10 cellular contexts compared by ENCODE assay signal in the genomic region with DNA sequence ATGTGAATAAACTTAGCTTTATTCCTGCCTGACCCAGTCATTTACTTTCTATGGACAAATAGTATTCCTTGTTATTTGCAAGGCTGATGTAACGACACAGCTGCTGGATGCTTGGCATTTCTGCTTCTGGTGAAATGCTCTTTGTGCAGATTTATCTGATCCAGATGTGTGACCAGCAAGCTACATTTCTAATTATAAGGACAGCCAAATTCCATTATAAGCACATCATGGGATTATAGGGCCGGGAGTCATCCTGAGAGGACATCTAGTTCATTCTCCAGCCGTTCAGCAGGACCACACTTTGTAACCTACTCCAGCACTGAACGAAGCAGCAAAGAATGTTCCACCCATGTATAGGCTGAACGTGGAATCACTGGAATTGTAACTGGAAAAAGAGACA. TPM values are rescaled to one million over a fixed set of nuclear protein-coding genes. Genes with fewer than 3 reads are reported as not detected.
DNase-seq lines count a peak whose midpoint lies in the region; ATAC-seq and TF ChIP-seq lines count a peak whose summit lies in the region.
"Had no signal": no experiment of that assay in that cellular context is flagged by ENCODE, and none has a peak within 500 bp of the region (broad histone marks: within the 10 kb centered on the region; RNA-seq: fewer than 3 reads in every experiment).

No MANE protein-coding gene starts in this region.

- intact Hi-C loops in esophagus muscularis mucosa (cut with DNase I): no loop called here

- DNase-seq in esophagus muscularis mucosa (ENCODE audit: extremely low spot score): no peak
- DNase-seq in mesenchymal stem cell: peak; percentile 92
- peak; percentile 21 to 59 for DNase-seq in tibial nerve (ENCODE audit: low spot score in 2 of 2)
- no peak for DNase-seq in omental fat pad (ENCODE audit: low spot score)
- DNase-seq in stimulated activated naive CD8-positive, alpha-beta T cell treated with anti-CD3 and anti-CD28 coated beads, Interleukin-15, Interleukin-2, amounts not matched to agents 100 U/mL and 50 U/mL, for 24 hours: no peak
- no peak for DNase-seq in effector CD8-positive, alpha-beta T cell (lab: John Stamatoyannopoulos, UW)
- DNase-seq: activated CD4-positive, alpha-beta T cell treated with anti-CD3 and anti-CD28 coated beads, Interleukin-2, amount 10 ng/mL, durations not matched to agents 24 days and 14 days; stimulated activated naive CD4-positive, alpha-beta T cell had no signal

- WGBS in esophagus muscularis mucosa: 66% methylated on average over 5 of the region's 5 CpGs
- 25% methylated on average over 4 of the region's 5 CpGs for WGBS in mesenchymal stem cell
- WGBS in tibial nerve, 2 donors: 15 to 20% methylated on average over 5 of the region's 5 CpGs

- ATAC-seq in HG02763 (IDR thresholded peaks at IDR 0.05; ENCODE audit: unreplicated experiment) (no peak), omental fat pad (ENCODE audit: low FRiP score) (no peak)
- ATAC-seq in stimulated activated naive CD8-positive, alpha-beta T cell treated with anti-CD3 and anti-CD28 coated beads, Interleukin-15, Interleukin-2, amounts not matched to agents 100 U/mL and 50 U/mL, for 24 hours: no peak

- H3K4ac ChIP-seq in mesenchymal stem cell (ENCODE audit: low read depth in 1 of 2, low read length in 2 of 2): no peak overlapping the region

- peak overlapping the region in 1 of 2 experiments; percentile 34 for H3K18ac ChIP-seq in mesenchymal stem cell (ENCODE audit: low read depth in 1 of 2, low read length in 2 of 2)

- H3K36me3 ChIP-seq in KMS-11 (ENCODE audit: insufficient read depth): no peaks in the 10 kb centered on the region; the same call in 1 of the 2 replicates
- H3K36me3 ChIP-seq in esophagus muscularis mucosa: no peaks in the 10 kb centered on the region
- H3K36me3 ChIP-seq in mesenchymal stem cell (ENCODE audit: control insufficient read depth in 1 of 2, insufficient read depth in 2 of 2, low read depth in 1 of 2, low read length in 2 of 2): peaks cover 7 to 34% of the 10 kb centered on the region in 2 experiments
- H3K36me3 ChIP-seq in tibial nerve: no peaks in the 10 kb centered on the region

- H3K4me2 ChIP-seq in KMS-11: peak overlapping the region; percentile 0; the same call in 1 of the 2 replicates
- no peak overlapping the region for H3K4me2 ChIP-seq in mesenchymal stem cell (ENCODE audit: low read length, poor library complexity, severe bottlenecking)

- H2AK5ac ChIP-seq in mesenchymal stem cell (ENCODE audit: low read length, severe bottlenecking): no peak overlapping the region

- H3K27ac ChIP-seq in KMS-11 (peak overlapping the region; percentile 11; the same call in 1 of the 2 replicates), esophagus muscularis mucosa (replicated peaks in 1 of 4) (peak overlapping the region; percentile 44 to 76 (median 58)), mesenchymal stem cell (ENCODE audit: low read length, poor library complexity, severe bottlenecking) (peak overlapping the region; percentile 73), tibial nerve (peak overlapping the region in 3 of 4 donors; percentile 32 to 86 (median 81))

- H4K8ac ChIP-seq in mesenchymal stem cell (ENCODE audit: low read length): no peak overlapping the region

- H3K14ac ChIP-seq in mesenchymal stem cell (ENCODE audit: low read length in 2 of 2): no peak overlapping the region

- H4K91ac ChIP-seq in mesenchymal stem cell (ENCODE audit: low read length): no peak overlapping the region

- H3K27me3 ChIP-seq in KMS-11 (ENCODE audit: insufficient read depth, low read depth): no peaks in the 10 kb centered on the region
- H3K27me3 ChIP-seq in esophagus muscularis mucosa: no peaks in the 10 kb centered on the region
- no peaks in the 10 kb centered on the region for H3K27me3 ChIP-seq in mesenchymal stem cell (ENCODE audit: control insufficient read depth in 1 of 2, insufficient read depth in 1 of 2, low read length in 2 of 2)
- H3K27me3 ChIP-seq in tibial nerve: no peaks in the 10 kb centered on the region

- no peak overlapping the region for H2BK5ac ChIP-seq in mesenchymal stem cell (ENCODE audit: low read depth, low read length, poor library complexity, severe bottlenecking)

- no peaks in the 10 kb centered on the region for H3K79me1 ChIP-seq in mesenchymal stem cell (replicated peaks; ENCODE audit: low read length, poor library complexity, severe bottlenecking)

- H2BK15ac ChIP-seq in mesenchymal stem cell (ENCODE audit: low read depth, poor library complexity, severe bottlenecking): no peak overlapping the region

- H2AFZ ChIP-seq in KMS-11 (ENCODE audit: low read depth) (no peak overlapping the region), mesenchymal stem cell (ENCODE audit: low read depth, low read length) (no peak overlapping the region)

- no peak overlapping the region for H2BK12ac ChIP-seq in mesenchymal stem cell (ENCODE audit: low read length in 2 of 2)

- TF ChIP-seq CTCF in KMS-11 (conservative IDR thresholded peaks at IDR 0.05; ENCODE audit: low read depth, low read length): no peak
- TF ChIP-seq CTCF in esophagus muscularis mucosa (IDR thresholded peaks at IDR 0.05): no peak
- no peak for TF ChIP-seq CTCF in tibial nerve (IDR thresholded peaks at IDR 0.05)
- TF ChIP-seq CTCF in omental fat pad (IDR thresholded peaks at IDR 0.05): no peak

- peaks cover 97% of the 10 kb centered on the region for H3K79me2 ChIP-seq in KMS-11 (ENCODE audit: insufficient read depth, low read depth)

- H3K4me1 ChIP-seq in KMS-11 (ENCODE audit: low read depth, poor library complexity, severe bottlenecking): peaks cover 83% of the 10 kb centered on the region
- peaks cover 27 to 36% (median 31%) of the 10 kb centered on the region in 4 donors for H3K4me1 ChIP-seq in esophagus muscularis mucosa
- peaks cover 1% of the 10 kb centered on the region for H3K4me1 ChIP-seq in mesenchymal stem cell (ENCODE audit: control insufficient read depth, insufficient read depth, low read depth, low read length)
- H3K4me1 ChIP-seq in tibial nerve: peaks cover 0 to 52% (median 12%) of the 10 kb centered on the region in 4 donors

- H3K9me3 ChIP-seq in esophagus muscularis mucosa (no peaks in the 10 kb centered on the region), mesenchymal stem cell (ENCODE audit: control insufficient read depth, low read length) (no peaks in the 10 kb centered on the region), tibial nerve (no peaks in the 10 kb centered on the region)

- no peak overlapping the region for H3K9ac ChIP-seq in KMS-11
- H3K9ac ChIP-seq in mesenchymal stem cell (ENCODE audit: low read length): peak overlapping the region; percentile 78

- TF ChIP-seq EP300 in esophagus muscularis mucosa (IDR thresholded peaks at IDR 0.05) (no peak), tibial nerve (IDR thresholded peaks at IDR 0.05) (peak in 1 of 2 donors; percentile 92)

- H4K20me1 ChIP-seq in KMS-11 (ENCODE audit: insufficient read depth): no peaks in the 10 kb centered on the region; the same call in 1 of the 2 replicates

- H3K4me3 ChIP-seq in KMS-11 (IDR thresholded peaks at IDR 0.05; ENCODE audit: insufficient read depth, low read depth, low read length) (no peak overlapping the region), esophagus muscularis mucosa (peak overlapping the region in 1 of 4 donors; percentile 3), mesenchymal stem cell (ENCODE audit: insufficient read depth in 1 of 2, low read depth in 1 of 2, low read length in 2 of 2) (peak overlapping the region in 1 of 2 experiments; percentile 5), tibial nerve (no peak overlapping the region)

- no peak overlapping the region for H3K23ac ChIP-seq in mesenchymal stem cell (ENCODE audit: low read length in 2 of 2)

- H2BK120ac ChIP-seq in mesenchymal stem cell (ENCODE audit: low read depth, low read length): no peak overlapping the region

- TF ChIP-seq POLR2A in esophagus muscularis mucosa (IDR thresholded peaks at IDR 0.05; ENCODE audit: low read depth) (no peak), tibial nerve (IDR thresholded peaks at IDR 0.05) (no peak)

RNA-seq across cellular contexts. Expression of a gene that starts 42.9 kb away (rescaled TPM):
- total RNA-seq in esophagus muscularis mucosa (10 to 100 TPM; 59.8 to 72.6 (median 65.6) TPM), tibial nerve (100 to 1,000 TPM in 2 of 4 donors, 10 to 100 TPM in 2; 87.5 to 106 (median 95.7) TPM), omental fat pad (100 to 1,000 TPM; 114 to 217 (median 164) TPM)
- polyA plus RNA-seq in mesenchymal stem cell (2013, experiment 1 of 2): 183 TPM
- 178 TPM for polyA plus RNA-seq in mesenchymal stem cell (2013, experiment 2 of 2)

Comparison
In these comparisons a context has a peak if more than half of its experiments do, and no peak if none do; other contexts are left out.
1. H3K27ac ChIP-seq: peak in every context shown above with its lines; median percentile 81 in tibial nerve; 73 in mesenchymal stem cell; 58 in esophagus muscularis mucosa; 11 in KMS-11.
2. DNase-seq: peak in mesenchymal stem cell (single experiment) and tibial nerve (2 of 2); none in esophagus muscularis mucosa (single experiment), omental fat pad (single experiment), stimulated activated naive CD8-positive, alpha-beta T cell treated with anti-CD3 and anti-CD28 coated beads, Interleukin-15, Interleukin-2, amounts not matched to agents 100 U/mL and 50 U/mL, for 24 hours (single experiment) and effector CD8-positive, alpha-beta T cell (single experiment).